3 cellular contexts compared by ENCODE assay signal in genomic region chr6:97757575-97757974, GRCh38.
TF ChIP-seq lines count a peak whose summit lies in the region.

No MANE protein-coding gene starts in this region.

TF ChIP-seq in HepG2, 621 proteins besides CTCF, POLR2A, EP300 and RAD21:
- TF ChIP-seq ATF7 (IDR thresholded peaks at IDR 0.05) = peak; percentile 64
- no peak for TF ChIP-seq ATF7 (CRISPR knock-in tag; IDR thresholded peaks at IDR 0.05)
- no peak for TF ChIP-seq SP140L (CRISPR knock-in tag; IDR thresholded peaks at IDR 0.05; ENCODE audit: borderline replicate concordance)

TF ChIP-seq in GM23338, 12 proteins besides CTCF, POLR2A, EP300 and RAD21:
- TF ChIP-seq EZH2phosphoT487 (IDR thresholded peaks at IDR 0.05; ENCODE audit: unreplicated experiment) (no peak), EZH2 (IDR thresholded peaks at IDR 0.05; ENCODE audit: low read depth, unreplicated experiment) (no peak), JUNB (IDR thresholded peaks at IDR 0.05; ENCODE audit: unreplicated experiment) (no peak), POLR2AphosphoS5 (IDR thresholded peaks at IDR 0.05; ENCODE audit: low read depth) (no peak), NANOG (IDR thresholded peaks at IDR 0.05; ENCODE audit: borderline replicate concordance) (no peak), ETS1 (IDR thresholded peaks at IDR 0.05) (no peak), ZNF114 (CRISPR knock-in tag; IDR thresholded peaks at IDR 0.05) (no peak), ZNF462 (CRISPR knock-in tag; IDR thresholded peaks at IDR 0.05) (no peak), REST (IDR thresholded peaks at IDR 0.05; ENCODE audit: unreplicated experiment) (no peak), STAT1 (IDR thresholded peaks at IDR 0.05; ENCODE audit: unreplicated experiment) (no peak), CREB1 (CRISPR knock-in tag; IDR thresholded peaks at IDR 0.05; ENCODE audit: low read depth) (no peak), ZNF331 (CRISPR knock-in tag; IDR thresholded peaks at IDR 0.05; ENCODE audit: low read depth) (no peak)

TF ChIP-seq in H1, 55 proteins besides CTCF, POLR2A, EP300 and RAD21:
- TF ChIP-seq CEBPB (IDR thresholded peaks at IDR 0.05; ENCODE audit: low read depth, low read length) = no peak
- TF ChIP-seq BACH1 (IDR thresholded peaks at IDR 0.05; ENCODE audit: low read length) = no peak
- no peak for TF ChIP-seq RFX5 (IDR thresholded peaks at IDR 0.05; ENCODE audit: borderline replicate concordance, low read depth, low read length)
- TF ChIP-seq SIX5 (IDR thresholded peaks at IDR 0.05; ENCODE audit: low read depth, low read length) = no peak
- TF ChIP-seq CHD7 (IDR thresholded peaks at IDR 0.05; ENCODE audit: insufficient replicate concordance, low read length) = no peak
- TF ChIP-seq GABPA (IDR thresholded peaks at IDR 0.05; ENCODE audit: borderline replicate concordance, insufficient read depth, low read length) = no peak
- no peak for TF ChIP-seq CHD2 (IDR thresholded peaks at IDR 0.05; ENCODE audit: low read length)
- no peak for TF ChIP-seq SIN3A (conservative IDR thresholded peaks at IDR 0.05 in 1 of 2, IDR thresholded peaks at IDR 0.05 in 1 of 2; ENCODE audit: low read depth in 1 of 2, low read length in 2 of 2)
- no peak for TF ChIP-seq TCF12 (IDR thresholded peaks at IDR 0.05; ENCODE audit: low read depth, low read length)
- no peak for TF ChIP-seq BCL11A (IDR thresholded peaks at IDR 0.05; ENCODE audit: low read depth in 2 of 2, low read length in 2 of 2)
- no peak for TF ChIP-seq JUND (IDR thresholded peaks at IDR 0.05; ENCODE audit: low read length)
- no peak for TF ChIP-seq CHD1 (IDR thresholded peaks at IDR 0.05; ENCODE audit: low read depth, low read length)
- no peak for TF ChIP-seq USF2 (IDR thresholded peaks at IDR 0.05; ENCODE audit: low read length)
